In genomic region chr11:47586043-47586442, GRCh38 we compare ENCODE assay signal across 29 cellular contexts. TPM values are rescaled to one million over a fixed set of nuclear protein-coding genes. Genes with fewer than 3 reads are reported as not detected.
DNase-seq lines count a peak whose midpoint lies in the region; ATAC-seq and TF ChIP-seq lines count a peak whose summit lies in the region.
"Had no signal": no experiment of that assay in that cellular context is flagged by ENCODE, and none has a peak within 500 bp of the region (broad histone marks: within the 10 kb centered on the region; RNA-seq: fewer than 3 reads in every experiment).

No MANE protein-coding gene starts in this region.

- H3K4me1 Mint-ChIP-seq in brain = peaks cover 14% of the 10 kb centered on the region
- H3K4me1 Mint-ChIP-seq in stimulated activated effector memory CD8-positive, alpha-beta T cell treated with anti-CD3 and anti-CD28 coated beads, Interleukin-12 subunit alpha, Interleukin-12 subunit beta, amount 100 ng/mL, for 72 hours = peaks cover 7% of the 10 kb centered on the region
- H3K4me1 Mint-ChIP-seq: central memory CD8-positive, alpha-beta T cell had no signal

- peak overlapping the region in 3 of 5 experiments; percentile 88 to 90 (median 89) for H3K27ac Mint-ChIP-seq in brain
- peak overlapping the region; percentile 74 for H3K27ac Mint-ChIP-seq in stimulated activated effector memory CD8-positive, alpha-beta T cell treated with anti-CD3 and anti-CD28 coated beads, Interleukin-12 subunit alpha, Interleukin-12 subunit beta, amount 100 ng/mL, for 72 hours
- H3K27ac Mint-ChIP-seq: activated naive CD8-positive, alpha-beta T cell; naive thymus-derived CD4-positive, alpha-beta T cell had no signal

- no peaks in the 10 kb centered on the region for H3K9me3 Mint-ChIP-seq in brain
- no peaks in the 10 kb centered on the region for H3K9me3 Mint-ChIP-seq in stimulated activated effector memory CD8-positive, alpha-beta T cell treated with anti-CD3 and anti-CD28 coated beads, Interleukin-12 subunit alpha, Interleukin-12 subunit beta, amount 100 ng/mL, for 72 hours
- H3K9me3 Mint-ChIP-seq: CD14-positive monocyte; central memory CD8-positive, alpha-beta T cell; naive thymus-derived CD4-positive, alpha-beta T cell had no signal

- TF ChIP-seq CTCF in brain (conservative IDR thresholded peaks at IDR 0.05) (no peak), GM10266 (IDR thresholded peaks at IDR 0.05; ENCODE audit: control insufficient read depth, insufficient read depth, low read depth, missing control alignments) (no peak)

- peak; percentile 54 for DNase-seq in globus pallidus (ENCODE audit: low spot score)
- DNase-seq in myocyte (ENCODE audit: low read depth) = peak; percentile 56
- DNase-seq in stimulated activated effector memory CD8-positive, alpha-beta T cell treated with anti-CD3 and anti-CD28 coated beads, Interleukin-12 subunit alpha, Interleukin-12 subunit beta, amount 100 ng/mL, for 72 hours (ENCODE audit: low spot score in 2 of 2) = no peak
- DNase-seq in NCI-H1048 (lab: John Stamatoyannopoulos, UW) = no peak
- DNase-seq in AG08395 (ENCODE audit: low spot score) = no peak
- no peak for DNase-seq in GM10266 (ENCODE audit: extremely low spot score)
- DNase-seq: activated CD4-positive, alpha-beta T cell treated with anti-CD3 and anti-CD28 coated beads for 1 hour; activated T-cell treated with anti-CD3 and anti-CD28 coated beads for 4 hours; DND-41; KBM-7; left cardiac atrium; mesendoderm; MM.1S; naive thymus-derived CD4-positive, alpha-beta T cell; NCI-H1417; NCI-H2081 treated with DMSO at 0.1 percent for 48 hours; NCI-H446; NCI-H774; pancreas; SK-N-SH; stimulated activated CD4-positive, alpha-beta T cell treated with anti-CD3 and anti-CD28 coated beads, Interleukin-4, amount 100 ng/mL, for 4 hours; stimulated activated naive CD4-positive, alpha-beta T cell; T-helper 2 cell had no signal

- peak overlapping the region in 1 of 5 experiments; percentile 45 for H3K4me3 Mint-ChIP-seq in brain
- H3K4me3 Mint-ChIP-seq in stimulated activated effector memory CD8-positive, alpha-beta T cell treated with anti-CD3 and anti-CD28 coated beads, Interleukin-12 subunit alpha, Interleukin-12 subunit beta, amount 100 ng/mL, for 72 hours = no peak overlapping the region
- H3K4me3 Mint-ChIP-seq: activated naive CD8-positive, alpha-beta T cell; CD14-positive monocyte; central memory CD8-positive, alpha-beta T cell; naive thymus-derived CD4-positive, alpha-beta T cell had no signal

- peaks cover 49% of the 10 kb centered on the region for H3K36me3 Mint-ChIP-seq in brain
- peaks cover 46% of the 10 kb centered on the region for H3K36me3 Mint-ChIP-seq in stimulated activated effector memory CD8-positive, alpha-beta T cell treated with anti-CD3 and anti-CD28 coated beads, Interleukin-12 subunit alpha, Interleukin-12 subunit beta, amount 100 ng/mL, for 72 hours

- no peak for ATAC-seq in stimulated activated effector memory CD8-positive, alpha-beta T cell treated with anti-CD3 and anti-CD28 coated beads, Interleukin-12 subunit alpha, Interleukin-12 subunit beta, amount 100 ng/mL, for 72 hours
- ATAC-seq: naive thymus-derived CD4-positive, alpha-beta T cell had no signal

- peaks cover 4% of the 10 kb centered on the region for H3K27me3 Mint-ChIP-seq in brain
- H3K27me3 Mint-ChIP-seq: activated naive CD8-positive, alpha-beta T cell; central memory CD8-positive, alpha-beta T cell; naive thymus-derived CD4-positive, alpha-beta T cell had no signal

RNA-seq across cellular contexts. Expression of gene FAM180B, which starts 0.4 kb away (rescaled TPM):
- not detected for polyA plus RNA-seq in brain (ENCODE audit: insufficient read depth, low read depth, low replicate concordance)
- 1.8 and 2.8 TPM in 2 replicates for total RNA-seq in myocyte
- polyA plus RNA-seq in myocyte (2012) = 3.5 TPM
- total RNA-seq: dermis microvascular lymphatic vessel endothelial cell, HT1080 had no signal
- polyA plus RNA-seq: CD14-positive monocyte; naive thymus-derived CD4-positive, alpha-beta T cell; pancreas; SK-N-SH had no signal

RNA-seq across cellular contexts. Expression of gene NDUFS3, which starts 7.2 kb away (rescaled TPM):
- polyA plus RNA-seq in brain (ENCODE audit: insufficient read depth, low read depth, low replicate concordance) = 158 TPM
- 111 and 133 TPM in 2 replicates for total RNA-seq in myocyte
- 111 TPM for polyA plus RNA-seq in myocyte (2012)

RNA-seq across cellular contexts. Expression of gene KBTBD4, which starts 7.3 kb away (rescaled TPM):
- polyA plus RNA-seq in brain (ENCODE audit: insufficient read depth, low read depth, low replicate concordance) = 19.2 TPM
- 20.8 and 24.1 TPM in 2 replicates for total RNA-seq in myocyte
- polyA plus RNA-seq in myocyte (2012) = 24.0 TPM

RNA-seq across cellular contexts. Expression of gene C1QTNF4, which starts 8.2 kb away (rescaled TPM):
- 15.8 TPM for polyA plus RNA-seq in brain (ENCODE audit: insufficient read depth, low read depth, low replicate concordance)
- total RNA-seq in myocyte = 0.13 and 0.16 TPM in 2 replicates
- 0.24 TPM for polyA plus RNA-seq in myocyte (2012)
- total RNA-seq: dermis microvascular lymphatic vessel endothelial cell, HT1080 had no signal
- polyA plus RNA-seq: CD14-positive monocyte; naive thymus-derived CD4-positive, alpha-beta T cell had no signal

RNA-seq across cellular contexts. Expression of gene PTPMT1, which starts 20.6 kb away (rescaled TPM):
- 52.2 TPM for polyA plus RNA-seq in brain (ENCODE audit: insufficient read depth, low read depth, low replicate concordance)
- total RNA-seq in myocyte = 79.1 and 79.7 TPM in 2 replicates
- 55.0 TPM for polyA plus RNA-seq in myocyte (2012)

Comparison
In these comparisons a context has a peak if more than half of its experiments do, and no peak if none do; other contexts are left out.
1. DNase-seq: peak in globus pallidus (single experiment) and myocyte (single experiment); none in stimulated activated effector memory CD8-positive, alpha-beta T cell treated with anti-CD3 and anti-CD28 coated beads, Interleukin-12 subunit alpha, Interleukin-12 subunit beta, amount 100 ng/mL, for 72 hours (0 of 2), NCI-H1048 (single experiment), AG08395 (single experiment) and GM10266 (single experiment).